In the genomic region with DNA sequence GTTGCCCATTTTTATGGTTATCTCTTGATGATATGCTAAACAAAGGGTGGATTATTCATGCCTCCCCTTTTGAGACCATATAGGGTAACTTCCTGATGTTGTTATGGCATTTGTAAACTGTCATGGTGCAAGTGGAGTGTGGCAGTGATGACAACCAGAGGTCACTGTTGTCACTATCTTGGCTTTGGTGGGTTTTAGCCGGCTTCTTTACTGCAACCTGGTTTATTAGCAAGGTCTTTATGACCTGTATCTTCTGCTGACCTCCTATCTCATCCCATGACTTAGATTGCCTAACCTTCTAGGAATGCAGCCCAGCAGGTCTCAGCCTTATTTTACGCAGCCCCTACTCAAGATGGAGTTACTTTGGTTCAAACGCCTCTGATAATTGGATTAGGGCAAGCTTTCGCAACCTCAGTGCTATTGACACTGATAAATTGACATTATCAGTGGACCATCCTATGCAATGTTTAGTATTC, we compare ENCODE assay signal across 10 cellular contexts. TPM values are rescaled to one million over a fixed set of nuclear protein-coding genes. Genes with fewer than 3 reads are reported as not detected.
DNase-seq lines count a peak whose midpoint lies in the region; ATAC-seq and TF ChIP-seq lines count a peak whose summit lies in the region.
"Had no signal": no experiment of that assay in that cellular context is flagged by ENCODE, and none has a peak within 500 bp of the region (broad histone marks: within the 10 kb centered on the region; RNA-seq: fewer than 3 reads in every experiment).

No MANE protein-coding gene starts in this region.

- no peaks in the 10 kb centered on the region for H3K9me2 ChIP-seq in OCI-LY1 (ENCODE audit: low read depth, low read length)

- BruUV-seq in A673 (replicated peaks; lab: Mats Ljungman, UMichigan): no TSS peak

- H3K4me3 Mint-ChIP-seq in T-helper 17 cell: no peak overlapping the region

- peaks cover 6% of the 10 kb centered on the region for H3K27me3 Mint-ChIP-seq in T-helper 17 cell

- H3F3A ChIP-seq in OCI-LY1 (ENCODE audit: insufficient read depth, low read length): no peaks in the 10 kb centered on the region

- no peak overlapping the region for H2AFZ ChIP-seq in OCI-LY1 (ENCODE audit: low read length)

- no peak overlapping the region for H3K4me3 ChIP-seq in A673 (ENCODE audit: low read depth, low read length, poor library complexity, severe bottlenecking)
- no peak overlapping the region for H3K4me3 ChIP-seq in OCI-LY1 (ENCODE audit: low read depth, low read length, poor library complexity, severe bottlenecking)

- H3K9ac ChIP-seq in OCI-LY1 (ENCODE audit: low read length): no peak overlapping the region

- H3K4me2 ChIP-seq in OCI-LY1 (ENCODE audit: low read length): no peak overlapping the region

- peak; percentile 49 for DNase-seq in A673 (ENCODE audit: low spot score)
- DNase-seq in GM13977 (ENCODE audit: low spot score): peak; percentile 18
- peak; percentile 38 for DNase-seq in foreskin melanocyte
- no peak for DNase-seq in DMS153 (lab: John Stamatoyannopoulos, UW)
- no peak for DNase-seq in retina
- DNase-seq in T-helper 17 cell: no peak
- DNase-seq: NCI-H187, Right ventricle myocardium superior had no signal

- ATAC-seq in GM21786 (IDR thresholded peaks at IDR 0.05; ENCODE audit: unreplicated experiment): no peak
- no peak for ATAC-seq in T-helper 17 cell

- H3K9me3 ChIP-seq in A673 (ENCODE audit: low read depth, low read length, poor library complexity, severe bottlenecking) (no peaks in the 10 kb centered on the region), OCI-LY1 (ENCODE audit: low read length) (no peaks in the 10 kb centered on the region), T-helper 17 cell (ENCODE audit: control insufficient read depth, low read length, poor library complexity, severe bottlenecking) (no peaks in the 10 kb centered on the region)

- no peaks in the 10 kb centered on the region for H3K36me3 Mint-ChIP-seq in T-helper 17 cell (ENCODE audit: low read depth)

- CTCF ChIA-PET in A673 (lab: Charles Lee): interaction anchor here (1.2 kb wide), 1 partner anchor 62 kb away, joined by 9 read pairs; no protein-coding TSS in a partner anchor

- H3K27ac ChIP-seq in A673 (ENCODE audit: low read depth, low read length, poor library complexity, severe bottlenecking) (no peak overlapping the region), OCI-LY1 (ENCODE audit: low read depth, low read length, poor library complexity, severe bottlenecking) (no peak overlapping the region)

- intact Hi-C loops in A673 (cut with micrococcal nuclease; ENCODE audit: unreplicated experiment): loop anchor here (5.0 kb wide), 1 partner anchor 229 kb away; no protein-coding TSS in a partner anchor

- in situ Hi-C loops in GM13977 (cut with MboI; ENCODE audit: low pct_unique_long_range_greater_than_20kb, low sequenced_read_pairs, unreplicated experiment): loop anchor here (10.0 kb wide), 1 partner anchor 167 kb away; no protein-coding TSS in a partner anchor

- H3K36me3 ChIP-seq in A673 (ENCODE audit: insufficient read depth, low read length, poor library complexity, severe bottlenecking): no peaks in the 10 kb centered on the region
- H3K36me3 ChIP-seq in OCI-LY1 (ENCODE audit: insufficient read depth, low read length): no peaks in the 10 kb centered on the region

- H4K20me1 ChIP-seq in OCI-LY1 (ENCODE audit: insufficient read depth, low read length): no peaks in the 10 kb centered on the region

- H3K79me2 ChIP-seq in OCI-LY1 (ENCODE audit: insufficient read depth, low read length): no peaks in the 10 kb centered on the region

- POLR2A ChIA-PET in A673 (lab: Charles Lee; ENCODE audit: low non-redundant PET): interaction anchor here (0.5 kb wide), 1 partner anchor 23 kb away, joined by 3 read pairs; no protein-coding TSS in a partner anchor

- H3K4me1 Mint-ChIP-seq in T-helper 17 cell: peaks cover 10% of the 10 kb centered on the region

- peaks cover 22% of the 10 kb centered on the region for H3K4me1 ChIP-seq in A673 (ENCODE audit: insufficient read depth, low read length, poor library complexity, severe bottlenecking)
- H3K4me1 ChIP-seq in OCI-LY1 (ENCODE audit: insufficient read depth, low read length, severe bottlenecking): peaks cover 12% of the 10 kb centered on the region

- H3K27me3 ChIP-seq in A673 (replicated peaks; ENCODE audit: insufficient read depth, low read depth, low read length, poor library complexity) (no peaks in the 10 kb centered on the region), OCI-LY1 (ENCODE audit: insufficient read depth, low read length) (no peaks in the 10 kb centered on the region)

- H3K27ac Mint-ChIP-seq in T-helper 17 cell: no peak overlapping the region

- 0 out of 2 replicates have a peak, but pooled peaks have one; percentile 22 for TF ChIP-seq CTCF in A673 (conservative IDR thresholded peaks at IDR 0.05; ENCODE audit: low read depth, low read length)
- TF ChIP-seq CTCF in GM13977 (IDR thresholded peaks at IDR 0.05; ENCODE audit: extremely low read depth, insufficient read depth, missing control alignments): peak; percentile 54
- TF ChIP-seq CTCF in OCI-LY1 (IDR thresholded peaks at IDR 0.05; ENCODE audit: low read length): peak; percentile 39; the same call in 1 of the 2 replicates

RNA-seq across cellular contexts. Expression of gene BAG3, which starts 36.9 kb away (rescaled TPM):
- total RNA-seq in A673 (2021) (56.5 and 57.6 TPM in 2 replicates), T-helper 17 cell (10 to 100 TPM; 52.0 to 52.4 TPM)

RNA-seq across cellular contexts. Expression of gene INPP5F, which starts 37.8 kb away (rescaled TPM):
- total RNA-seq in A673 (2021) (20.0 and 22.0 TPM in 2 replicates), T-helper 17 cell (10 to 100 TPM; 10.4 to 11.9 TPM)

Comparison
In these comparisons a context has a peak if more than half of its experiments do, and no peak if none do; other contexts are left out.
1. DNase-seq: peak in A673 (single experiment), GM13977 (single experiment) and foreskin melanocyte (single experiment); none in DMS153 (single experiment), retina (single experiment) and T-helper 17 cell (0 of 3).
2. Peak in every context shown above with its lines, with median percentiles within 50 percentile points of each other: CTCF ChIP-seq.